ENCODE assay signal across 1 cellular context in genomic region chr1:58782308-58783089, GRCh38.
TF ChIP-seq lines count a peak whose summit lies in the region.

No MANE protein-coding gene starts in this region.

TF ChIP-seq in GM12878, 131 proteins besides CTCF, POLR2A, EP300 and RAD21 (continued from another document and continues in another):
- TF ChIP-seq NKRF (conservative IDR thresholded peaks at IDR 0.05) (0 out of 2 replicates have a peak, but pooled peaks have one; percentile 38), BACH1 (IDR thresholded peaks at IDR 0.05; ENCODE audit: borderline replicate concordance) (peak; percentile 65; the same call in 1 of the 2 replicates), CUX1 (IDR thresholded peaks at IDR 0.05; ENCODE audit: insufficient replicate concordance, low read depth, low read length) (no peak), SP1 (IDR thresholded peaks at IDR 0.05; ENCODE audit: low read depth, low read length) (no peak), HDAC6 (IDR thresholded peaks at IDR 0.05; ENCODE audit: unreplicated experiment) (no peak), BMI1 (IDR thresholded peaks at IDR 0.05; ENCODE audit: borderline replicate concordance) (no peak), GABPA (IDR thresholded peaks at IDR 0.05; ENCODE audit: low read depth) (no peak), RFX5 (IDR thresholded peaks at IDR 0.05; ENCODE audit: low read depth, low read length) (no peak), YY1 (IDR thresholded peaks at IDR 0.05; ENCODE audit: low read depth, low read length) (no peak), ETV6 (conservative IDR thresholded peaks at IDR 0.05 in 1 of 2, IDR thresholded peaks at IDR 0.05 in 1 of 2; ENCODE audit: borderline replicate concordance in 1 of 2, low read depth in 1 of 2) (no peak), SMAD5 (IDR thresholded peaks at IDR 0.05; ENCODE audit: low read depth) (no peak), ZNF384 (IDR thresholded peaks at IDR 0.05; ENCODE audit: borderline replicate concordance, low read depth, low read length) (no peak), SPI1 (IDR thresholded peaks at IDR 0.05; ENCODE audit: borderline replicate concordance, insufficient read depth, low read depth, low read length) (no peak), ESRRA (IDR thresholded peaks at IDR 0.05; ENCODE audit: low read length) (no peak), STAT1 (conservative IDR thresholded peaks at IDR 0.05) (no peak), POU2F2 (IDR thresholded peaks at IDR 0.05; ENCODE audit: borderline replicate concordance, low read depth, low read length) (no peak), NFXL1 (IDR thresholded peaks at IDR 0.05; ENCODE audit: borderline replicate concordance) (no peak), MYC (IDR thresholded peaks at IDR 0.05; ENCODE audit: insufficient read depth, insufficient read length, insufficient replicate concordance, low read length, severe bottlenecking) (no peak), MLLT1 (IDR thresholded peaks at IDR 0.05) (no peak), YBX1 (IDR thresholded peaks at IDR 0.05) (no peak), USF2 (IDR thresholded peaks at IDR 0.05; ENCODE audit: borderline replicate concordance, low read depth, low read length) (no peak), POLR2AphosphoS5 (IDR thresholded peaks at IDR 0.05; ENCODE audit: low read length) (peak; percentile 68; the same call in 1 of the 2 replicates), EGR1 (IDR thresholded peaks at IDR 0.05; ENCODE audit: borderline replicate concordance in 1 of 2, low read depth in 2 of 2, low read length in 2 of 2) (0 out of 3 replicates have a peak, but pooled peaks of 1 of the 2 experiments have one; percentile 10), STAT3 (IDR thresholded peaks at IDR 0.05; ENCODE audit: low read depth, low read length) (no peak), IKZF1 (conservative IDR thresholded peaks at IDR 0.05) (peak; percentile 79), ZNF274 (IDR thresholded peaks at IDR 0.05; ENCODE audit: insufficient read depth, insufficient read length) (no peak), SMARCA5 (IDR thresholded peaks at IDR 0.05) (peak; percentile 77), ZSCAN29 (IDR thresholded peaks at IDR 0.05) (peak; percentile 94), MEF2A (IDR thresholded peaks at IDR 0.05; ENCODE audit: insufficient read depth, low read depth, low read length) (no peak), ZNF207 (IDR thresholded peaks at IDR 0.05; ENCODE audit: borderline replicate concordance) (no peak), POLR2AphosphoS2 (IDR thresholded peaks at IDR 0.05; ENCODE audit: low read depth, low read length) (no peak), ATF7 (IDR thresholded peaks at IDR 0.05; ENCODE audit: low read depth) (0 out of 2 replicates have a peak, but pooled peaks have one; percentile 12), KAT2A (conservative IDR thresholded peaks at IDR 0.05; ENCODE audit: control insufficient read depth, low read depth, low read length) (no peak), CREM (IDR thresholded peaks at IDR 0.05; ENCODE audit: low read depth) (peak; percentile 18; the same call in 1 of the 2 replicates), DPF2 (IDR thresholded peaks at IDR 0.05) (no peak), SIN3A (IDR thresholded peaks at IDR 0.05; ENCODE audit: low read depth, low read length) (no peak), TCF12 (IDR thresholded peaks at IDR 0.05; ENCODE audit: low read depth, low read length) (0 out of 2 replicates have a peak, but pooled peaks have one; percentile 14), CBFB (IDR thresholded peaks at IDR 0.05; ENCODE audit: low read depth) (no peak), SUZ12 (IDR thresholded peaks at IDR 0.05; ENCODE audit: unreplicated experiment) (no peak), MAX (IDR thresholded peaks at IDR 0.05; ENCODE audit: low read depth, low read length) (peak; percentile 66; the same call in 1 of the 2 replicates), WRNIP1 (IDR thresholded peaks at IDR 0.05; ENCODE audit: borderline replicate concordance, low read depth, low read length) (no peak), MTA3 (IDR thresholded peaks at IDR 0.05; ENCODE audit: borderline replicate concordance, low read length) (no peak), FOXK2 (IDR thresholded peaks at IDR 0.05) (no peak), PAX8 (IDR thresholded peaks at IDR 0.05) (no peak), ZZZ3 (IDR thresholded peaks at IDR 0.05; ENCODE audit: control insufficient read depth, insufficient read length, low read depth) (no peak), HCFC1 (IDR thresholded peaks at IDR 0.05; ENCODE audit: low read length) (no peak)
- TF ChIP-seq, protein P1, sequence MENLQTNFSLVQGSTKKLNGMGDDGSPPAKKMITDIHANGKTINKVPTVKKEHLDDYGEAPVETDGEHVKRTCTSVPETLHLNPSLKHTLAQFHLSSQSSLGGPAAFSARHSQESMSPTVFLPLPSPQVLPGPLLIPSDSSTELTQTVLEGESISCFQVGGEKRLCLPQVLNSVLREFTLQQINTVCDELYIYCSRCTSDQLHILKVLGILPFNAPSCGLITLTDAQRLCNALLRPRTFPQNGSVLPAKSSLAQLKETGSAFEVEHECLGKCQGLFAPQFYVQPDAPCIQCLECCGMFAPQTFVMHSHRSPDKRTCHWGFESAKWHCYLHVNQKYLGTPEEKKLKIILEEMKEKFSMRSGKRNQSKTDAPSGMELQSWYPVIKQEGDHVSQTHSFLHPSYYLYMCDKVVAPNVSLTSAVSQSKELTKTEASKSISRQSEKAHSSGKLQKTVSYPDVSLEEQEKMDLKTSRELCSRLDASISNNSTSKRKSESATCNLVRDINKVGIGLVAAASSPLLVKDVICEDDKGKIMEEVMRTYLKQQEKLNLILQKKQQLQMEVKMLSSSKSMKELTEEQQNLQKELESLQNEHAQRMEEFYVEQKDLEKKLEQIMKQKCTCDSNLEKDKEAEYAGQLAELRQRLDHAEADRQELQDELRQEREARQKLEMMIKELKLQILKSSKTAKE (IDR thresholded peaks at IDR 0.05; ENCODE audit: low read depth, poor library complexity, severe bottlenecking): no peak
- TF ChIP-seq, protein P2, sequence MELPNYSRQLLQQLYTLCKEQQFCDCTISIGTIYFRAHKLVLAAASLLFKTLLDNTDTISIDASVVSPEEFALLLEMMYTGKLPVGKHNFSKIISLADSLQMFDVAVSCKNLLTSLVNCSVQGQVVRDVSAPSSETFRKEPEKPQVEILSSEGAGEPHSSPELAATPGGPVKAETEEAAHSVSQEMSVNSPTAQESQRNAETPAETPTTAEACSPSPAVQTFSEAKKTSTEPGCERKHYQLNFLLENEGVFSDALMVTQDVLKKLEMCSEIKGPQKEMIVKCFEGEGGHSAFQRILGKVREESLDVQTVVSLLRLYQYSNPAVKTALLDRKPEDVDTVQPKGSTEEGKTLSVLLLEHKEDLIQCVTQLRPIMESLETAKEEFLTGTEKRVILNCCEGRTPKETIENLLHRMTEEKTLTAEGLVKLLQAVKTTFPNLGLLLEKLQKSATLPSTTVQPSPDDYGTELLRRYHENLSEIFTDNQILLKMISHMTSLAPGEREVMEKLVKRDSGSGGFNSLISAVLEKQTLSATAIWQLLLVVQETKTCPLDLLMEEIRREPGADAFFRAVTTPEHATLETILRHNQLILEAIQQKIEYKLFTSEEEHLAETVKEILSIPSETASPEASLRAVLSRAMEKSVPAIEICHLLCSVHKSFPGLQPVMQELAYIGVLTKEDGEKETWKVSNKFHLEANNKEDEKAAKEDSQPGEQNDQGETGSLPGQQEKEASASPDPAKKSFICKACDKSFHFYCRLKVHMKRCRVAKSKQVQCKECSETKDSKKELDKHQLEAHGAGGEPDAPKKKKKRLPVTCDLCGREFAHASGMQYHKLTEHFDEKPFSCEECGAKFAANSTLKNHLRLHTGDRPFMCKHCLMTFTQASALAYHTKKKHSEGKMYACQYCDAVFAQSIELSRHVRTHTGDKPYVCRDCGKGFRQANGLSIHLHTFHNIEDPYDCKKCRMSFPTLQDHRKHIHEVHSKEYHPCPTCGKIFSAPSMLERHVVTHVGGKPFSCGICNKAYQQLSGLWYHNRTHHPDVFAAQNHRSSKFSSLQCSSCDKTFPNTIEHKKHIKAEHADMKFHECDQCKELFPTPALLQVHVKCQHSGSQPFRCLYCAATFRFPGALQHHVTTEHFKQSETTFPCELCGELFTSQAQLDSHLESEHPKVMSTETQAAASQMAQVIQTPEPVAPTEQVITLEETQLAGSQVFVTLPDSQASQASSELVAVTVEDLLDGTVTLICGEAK (IDR thresholded peaks at IDR 0.05; ENCODE audit: borderline replicate concordance): no peak
